10 cellular contexts compared by ENCODE assay signal in the genomic region with DNA sequence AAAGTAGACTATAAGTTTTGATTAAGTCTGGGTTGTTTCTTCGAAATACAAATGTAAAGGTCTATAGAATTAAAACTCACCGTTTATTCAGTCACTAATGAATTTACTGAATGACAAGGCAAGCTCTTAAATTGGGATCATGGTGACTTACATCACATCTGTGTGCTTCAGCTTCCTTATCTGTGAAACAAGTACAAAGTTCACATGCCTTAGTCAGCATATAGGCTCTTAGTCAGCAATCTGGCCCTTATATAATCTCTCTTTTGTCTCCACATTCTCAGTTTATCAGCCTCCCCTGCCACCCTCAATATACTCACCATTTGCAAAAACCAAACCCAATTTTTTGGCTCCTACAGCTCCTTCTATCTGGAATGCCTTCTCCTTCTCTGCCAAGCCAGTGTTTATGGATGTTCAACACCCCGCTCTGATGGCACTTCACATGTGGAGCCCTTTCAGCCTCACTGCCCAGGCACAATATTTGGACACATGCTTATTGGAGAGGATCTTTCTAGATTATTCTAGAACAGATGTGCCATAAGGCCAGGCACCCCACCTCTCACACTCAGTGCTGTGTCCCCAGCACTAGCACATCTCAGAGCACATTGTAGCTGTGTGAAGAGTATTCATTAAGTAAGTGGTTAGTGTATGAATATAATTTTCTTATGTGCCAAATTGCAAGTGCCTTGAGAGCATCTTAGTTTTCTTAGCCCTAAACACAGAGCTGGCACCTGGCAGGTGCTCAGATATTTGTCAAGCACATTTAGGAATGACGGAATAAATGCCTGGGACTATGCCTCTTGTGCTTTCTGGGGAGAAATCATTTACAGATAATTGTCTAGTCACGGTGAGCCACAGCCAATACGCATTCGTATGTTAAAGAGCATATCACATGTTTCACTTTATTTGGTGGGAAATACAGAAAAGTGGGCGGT. TPM values are rescaled to one million over a fixed set of nuclear protein-coding genes. Genes with fewer than 3 reads are reported as not detected.
DNase-seq lines count a peak whose midpoint lies in the region; ATAC-seq and TF ChIP-seq lines count a peak whose summit lies in the region.
"Had no signal": no experiment of that assay in that cellular context is flagged by ENCODE, and none has a peak within 500 bp of the region (broad histone marks: within the 10 kb centered on the region; RNA-seq: fewer than 3 reads in every experiment).

No MANE protein-coding gene starts in this region.

- no peak overlapping the region for H3K27ac ChIP-seq in colonic mucosa
- no peak overlapping the region for H3K27ac ChIP-seq in mesenchymal stem cell (ENCODE audit: low read length, poor library complexity, severe bottlenecking)

- peak overlapping the region in 1 of 2 experiments; percentile 59 for H2BK12ac ChIP-seq in mesenchymal stem cell (ENCODE audit: low read length in 2 of 2)

- H2BK15ac ChIP-seq in mesenchymal stem cell (ENCODE audit: low read depth, poor library complexity, severe bottlenecking): no peak overlapping the region

- peaks cover 3% of the 10 kb centered on the region for H3K27me3 Mint-ChIP-seq in activated CD4-positive, alpha-beta memory T cell treated with anti-CD3 and anti-CD28 coated beads for 36 hours

- H2AK5ac ChIP-seq in mesenchymal stem cell (ENCODE audit: low read length, severe bottlenecking): peak overlapping the region; percentile 37

- H3K27me3 ChIP-seq in colonic mucosa (no peaks in the 10 kb centered on the region), mesenchymal stem cell (ENCODE audit: control insufficient read depth in 1 of 2, insufficient read depth in 1 of 2, low read length in 2 of 2) (no peaks in the 10 kb centered on the region)

- DNase-seq in ELR (ENCODE audit: low read depth): peak; percentile 56
- peak; percentile 85 for DNase-seq in OCI-M1 (lab: John Stamatoyannopoulos, UW)
- DNase-seq in colonic mucosa: peak; percentile 47
- no peak for DNase-seq in mesenchymal stem cell
- no peak for DNase-seq in NCI-H2196 treated with DMSO at 0.1 percent for 48 hours (lab: John Stamatoyannopoulos, UW; ENCODE audit: unreplicated experiment)
- DNase-seq in activated CD4-positive, alpha-beta memory T cell treated with anti-CD3 and anti-CD28 coated beads for 36 hours: no peak
- DNase-seq: activated CD4-positive, alpha-beta T cell treated with anti-CD3 and anti-CD28 coated beads for 4 hours; central memory CD4-positive, alpha-beta T cell; stimulated activated naive CD8-positive, alpha-beta T cell treated with anti-CD3 and anti-CD28 coated beads, Interleukin-15, Interleukin-2, amounts not matched to agents 100 U/mL and 50 U/mL, for 24 hours had no signal

- H4K8ac ChIP-seq in mesenchymal stem cell (ENCODE audit: low read length): no peak overlapping the region

- no peak for TF ChIP-seq CTCF in colonic mucosa (IDR thresholded peaks at IDR 0.05)

- no peak for ATAC-seq in GM19328 (IDR thresholded peaks at IDR 0.05; ENCODE audit: unreplicated experiment)
- ATAC-seq: stimulated activated naive CD8-positive, alpha-beta T cell treated with anti-CD3 and anti-CD28 coated beads, Interleukin-15, Interleukin-2, amounts not matched to agents 100 U/mL and 50 U/mL, for 24 hours had no signal

- no peak overlapping the region for H3K14ac ChIP-seq in mesenchymal stem cell (ENCODE audit: low read length in 2 of 2)

- H3K79me1 ChIP-seq in mesenchymal stem cell (replicated peaks; ENCODE audit: low read length, poor library complexity, severe bottlenecking): peaks cover 1% of the 10 kb centered on the region

- POLR2A ChIA-PET in activated CD4-positive, alpha-beta memory T cell treated with anti-CD3 and anti-CD28 coated beads for 36 hours (lab: Charles Lee): no interaction called here

- H3K36me3 Mint-ChIP-seq in activated CD4-positive, alpha-beta memory T cell treated with anti-CD3 and anti-CD28 coated beads for 36 hours: no peaks in the 10 kb centered on the region

- no peaks in the 10 kb centered on the region for H3K9me3 Mint-ChIP-seq in activated CD4-positive, alpha-beta memory T cell treated with anti-CD3 and anti-CD28 coated beads for 36 hours

- H2BK120ac ChIP-seq in mesenchymal stem cell (ENCODE audit: low read depth, low read length): no peak overlapping the region

- H3K36me3 ChIP-seq in colonic mucosa (no peaks in the 10 kb centered on the region), mesenchymal stem cell (ENCODE audit: control insufficient read depth in 1 of 2, insufficient read depth in 2 of 2, low read depth in 1 of 2, low read length in 2 of 2) (no peaks in the 10 kb centered on the region)

- no peak overlapping the region for H3K4me3 ChIP-seq in colonic mucosa
- no peak overlapping the region for H3K4me3 ChIP-seq in mesenchymal stem cell (ENCODE audit: insufficient read depth in 1 of 2, low read depth in 1 of 2, low read length in 2 of 2)

- H3K18ac ChIP-seq in mesenchymal stem cell (ENCODE audit: low read depth in 1 of 2, low read length in 2 of 2): no peak overlapping the region

- no peak overlapping the region for H3K27ac Mint-ChIP-seq in activated CD4-positive, alpha-beta memory T cell treated with anti-CD3 and anti-CD28 coated beads for 36 hours

- no peak overlapping the region for H2BK5ac ChIP-seq in mesenchymal stem cell (ENCODE audit: low read depth, low read length, poor library complexity, severe bottlenecking)

- no peak overlapping the region for H3K4ac ChIP-seq in mesenchymal stem cell (ENCODE audit: low read depth in 1 of 2, low read length in 2 of 2)

- no peak overlapping the region for H3K23ac ChIP-seq in mesenchymal stem cell (ENCODE audit: low read length in 2 of 2)

- H3K4me3 Mint-ChIP-seq in activated CD4-positive, alpha-beta memory T cell treated with anti-CD3 and anti-CD28 coated beads for 36 hours: no peak overlapping the region

- peaks cover 2% of the 10 kb centered on the region for H3K4me1 Mint-ChIP-seq in activated CD4-positive, alpha-beta memory T cell treated with anti-CD3 and anti-CD28 coated beads for 36 hours (ENCODE audit: low read depth)

- H3K9me3 ChIP-seq in colonic mucosa (no peaks in the 10 kb centered on the region), mesenchymal stem cell (ENCODE audit: control insufficient read depth, low read length) (no peaks in the 10 kb centered on the region)

- no peak overlapping the region for H2AFZ ChIP-seq in mesenchymal stem cell (ENCODE audit: low read depth, low read length)

- WGBS in mesenchymal stem cell: 90% methylated on average over 8 of the region's 8 CpGs

- no peak overlapping the region for H4K91ac ChIP-seq in mesenchymal stem cell (ENCODE audit: low read length)

- H3K4me2 ChIP-seq in mesenchymal stem cell (ENCODE audit: low read length, poor library complexity, severe bottlenecking): no peak overlapping the region

- H3K4me1 ChIP-seq in colonic mucosa: peaks cover 5% of the 10 kb centered on the region
- peaks cover 13% of the 10 kb centered on the region for H3K4me1 ChIP-seq in mesenchymal stem cell (ENCODE audit: control insufficient read depth, insufficient read depth, low read depth, low read length)

- intact Hi-C loops in colonic mucosa (cut with DNase I): no loop called here
- intact Hi-C loops in activated CD4-positive, alpha-beta memory T cell treated with anti-CD3 and anti-CD28 coated beads for 36 hours (cut with micrococcal nuclease): no loop called here

- CTCF ChIA-PET in activated CD4-positive, alpha-beta memory T cell treated with anti-CD3 and anti-CD28 coated beads for 36 hours (lab: Charles Lee): no interaction called here

- no peak overlapping the region for H3K9ac ChIP-seq in colonic mucosa (ENCODE audit: low read depth in 2 of 2, low read length in 2 of 2)
- H3K9ac ChIP-seq in mesenchymal stem cell (ENCODE audit: low read length): no peak overlapping the region

RNA-seq across cellular contexts. Expression of a gene that starts 9.8 kb away (rescaled TPM):
- 10 to 100 TPM; 91.6 to 96.7 TPM for total RNA-seq in colonic mucosa
- polyA plus RNA-seq in mesenchymal stem cell (2013, experiment 1 of 2): 509 TPM
- polyA plus RNA-seq in mesenchymal stem cell (2013, experiment 2 of 2): 467 TPM
- total RNA-seq in activated CD4-positive, alpha-beta memory T cell treated with anti-CD3 and anti-CD28 coated beads for 36 hours: not detected

Comparison
In these comparisons a context has a peak if more than half of its experiments do, and no peak if none do; other contexts are left out.
1. DNase-seq: peak in ELR (single experiment), OCI-M1 (single experiment) and colonic mucosa (single experiment); none in mesenchymal stem cell (single experiment), NCI-H2196 treated with DMSO at 0.1 percent for 48 hours (single experiment) and activated CD4-positive, alpha-beta memory T cell treated with anti-CD3 and anti-CD28 coated beads for 36 hours (single experiment).
2. RNA of a gene that starts 9.8 kb away (total RNA-seq): 91.6 to 96.7 TPM in colonic mucosa; not detected in activated CD4-positive, alpha-beta memory T cell treated with anti-CD3 and anti-CD28 coated beads for 36 hours; every median in the first group is over 10 times any median in the second.